In genomic region chr10:33196377-33196706, GRCh38 we compare ENCODE assay signal across 18 cellular contexts.
DNase-seq lines count a peak whose midpoint lies in the region; ATAC-seq, FAIRE-seq and TF ChIP-seq lines count a peak whose summit lies in the region.
"Had no signal": no experiment of that assay in that cellular context is flagged by ENCODE, and none has a peak within 500 bp of the region (broad histone marks: within the 10 kb centered on the region; RNA-seq: fewer than 3 reads in every experiment).

No MANE protein-coding gene starts in this region.

- TF ChIP-seq CTCF in heart right ventricle (IDR thresholded peaks at IDR 0.05) = no peak
- TF ChIP-seq CTCF in hepatocyte (IDR thresholded peaks at IDR 0.05; ENCODE audit: poor library complexity) = no peak
- TF ChIP-seq CTCF in pancreas (IDR thresholded peaks at IDR 0.05) = no peak
- no peak for TF ChIP-seq CTCF in foreskin fibroblast (IDR thresholded peaks at IDR 0.05; ENCODE audit: low read depth, low read length)

- peaks cover 13 to 91% (median 63%) of the 10 kb centered on the region in 9 donors for H3K4me1 ChIP-seq in heart right ventricle
- H3K4me1 ChIP-seq in hepatocyte (ENCODE audit: insufficient read depth) = peaks cover 53% of the 10 kb centered on the region
- H3K4me1 ChIP-seq in pancreas = peaks cover 20 to 44% (median 32%) of the 10 kb centered on the region in 3 donors

- H3K4me2 ChIP-seq in hepatocyte = peak overlapping the region; percentile 62

- H3K79me2 ChIP-seq in hepatocyte = no peaks in the 10 kb centered on the region

- WGBS in heart right ventricle, 2 donors = 56 to 86% methylated on average over 3 of the region's 3 CpGs
- 88% methylated on average over 3 of the region's 3 CpGs for WGBS in hepatocyte (ENCODE audit: low lambda C conversion rate, missing lambda C conversion rate)
- 62 to 76% methylated on average over 3 of the region's 3 CpGs for WGBS in pancreas, 2 donors

- H3K4me3 Mint-ChIP-seq in natural killer cell treated with Interleukin-12 subunit alpha and Interleukin-12 subunit beta and Interleukin-15 and Interleukin-18, amount 100 ng/mL, for 72 hours = no peak overlapping the region
- H3K4me3 Mint-ChIP-seq: activated naive CD8-positive, alpha-beta T cell treated with anti-CD3 and anti-CD28 coated beads for 36 hours; CD4-positive, CD25-positive, alpha-beta regulatory T cell; T-helper 2 cell treated with Interferon-gamma antibody and Interleukin-4, amounts not matched to agents 5 μg/mL and 100 μg/mL, for 36 hours had no signal

- H3K9me2 ChIP-seq in hepatocyte (replicated peaks; ENCODE audit: insufficient read depth) = no peaks in the 10 kb centered on the region

- H3K27me3 ChIP-seq in heart right ventricle = no peaks in the 10 kb centered on the region
- H3K27me3 ChIP-seq in hepatocyte = no peaks in the 10 kb centered on the region
- no peaks in the 10 kb centered on the region for H3K27me3 ChIP-seq in pancreas

- H3K4me3 ChIP-seq in heart right ventricle (no peak overlapping the region), hepatocyte (no peak overlapping the region), pancreas (no peak overlapping the region), foreskin fibroblast (ENCODE audit: low read depth in 1 of 2, low read length in 2 of 2) (no peak overlapping the region)

- no peaks in the 10 kb centered on the region for H3K36me3 Mint-ChIP-seq in natural killer cell treated with Interleukin-12 subunit alpha and Interleukin-12 subunit beta and Interleukin-15 and Interleukin-18, amount 100 ng/mL, for 72 hours
- H3K36me3 Mint-ChIP-seq: activated naive CD8-positive, alpha-beta T cell treated with anti-CD3 and anti-CD28 coated beads for 36 hours; CD4-positive, CD25-positive, alpha-beta regulatory T cell had no signal

- H3K27ac ChIP-seq in heart right ventricle (peak overlapping the region in 9 of 10 donors; percentile 50 to 83 (median 73)), hepatocyte (peak overlapping the region; percentile 64), pancreas (peak overlapping the region in 3 of 4 donors; percentile 28 to 71 (median 58))

- H3K9me3 ChIP-seq in heart right ventricle = no peaks in the 10 kb centered on the region
- no peaks in the 10 kb centered on the region for H3K9me3 ChIP-seq in hepatocyte (ENCODE audit: low read depth)
- H3K9me3 ChIP-seq in pancreas = no peaks in the 10 kb centered on the region

- H3K36me3 ChIP-seq in heart right ventricle = peaks cover 0 to 97% (median 38%) of the 10 kb centered on the region in 9 donors
- H3K36me3 ChIP-seq in hepatocyte (replicated peaks; ENCODE audit: insufficient read depth, low read depth) = no peaks in the 10 kb centered on the region
- peaks cover 0 to 4% (median 0%) of the 10 kb centered on the region in 3 donors for H3K36me3 ChIP-seq in pancreas

- DNase-seq in heart right ventricle (no peak), cardiac septum (ENCODE audit: low spot score) (no peak), hepatocyte (ENCODE audit: low spot score) (no peak), pancreas (no peak), NCI-H1694 (lab: John Stamatoyannopoulos, UW) (no peak), foreskin fibroblast (no peak)
- DNase-seq in natural killer cell treated with Interleukin-12 subunit alpha and Interleukin-12 subunit beta and Interleukin-15 and Interleukin-18, amount 100 ng/mL, for 72 hours (ENCODE audit: low spot score) = no peak
- DNase-seq: activated naive CD8-positive, alpha-beta T cell treated with anti-CD3 and anti-CD28 coated beads for 36 hours; CD4-positive, CD25-positive, alpha-beta regulatory T cell; DMS79; head of caudate nucleus; NCI-H1105; NCI-H2171; OCI-M1; stimulated activated CD4-positive, alpha-beta T cell treated with anti-CD3 and anti-CD28 coated beads, Interleukin-2, amount 100 ng/mL, for 48 hours; substantia nigra had no signal

- no peaks in the 10 kb centered on the region for H3K9me3 Mint-ChIP-seq in natural killer cell treated with Interleukin-12 subunit alpha and Interleukin-12 subunit beta and Interleukin-15 and Interleukin-18, amount 100 ng/mL, for 72 hours
- H3K9me3 Mint-ChIP-seq: activated naive CD8-positive, alpha-beta T cell treated with anti-CD3 and anti-CD28 coated beads for 36 hours; T-helper 2 cell treated with Interferon-gamma antibody and Interleukin-4, amounts not matched to agents 5 μg/mL and 100 μg/mL, for 36 hours had no signal

- intact Hi-C loops in heart right ventricle (cut with DNase I) = loop anchor here in 8 of 10 donors (2.0 to 10.0 kb wide), 6 partner anchors 36 to 1438 kb away; partner anchors contain the start of gene NRP1 (in 2 of the 8)
- intact Hi-C loops in cardiac septum (cut with DNase I) = loop anchor here (5.0 to 10.0 kb wide), 2 partner anchors 71 to 1438 kb away; no protein-coding TSS in a partner anchor
- intact Hi-C loops in pancreas (cut with DNase I) = no loop called here

- no peak for ATAC-seq in heart right ventricle
- ATAC-seq in pancreas = peak in 1 of 4 donors; percentile 2
- ATAC-seq in natural killer cell treated with Interleukin-12 subunit alpha and Interleukin-12 subunit beta and Interleukin-15 and Interleukin-18, amount 100 ng/mL, for 72 hours = no peak
- no peak for ATAC-seq in HG02981 (IDR thresholded peaks at IDR 0.05; ENCODE audit: unreplicated experiment)

- H4K20me1 ChIP-seq in hepatocyte (ENCODE audit: insufficient read depth, poor library complexity, severe bottlenecking) = no peaks in the 10 kb centered on the region

- H3K27me3 Mint-ChIP-seq in natural killer cell treated with Interleukin-12 subunit alpha and Interleukin-12 subunit beta and Interleukin-15 and Interleukin-18, amount 100 ng/mL, for 72 hours = peaks cover 0 to 16% of the 10 kb centered on the region in 2 donors

- FAIRE-seq in pancreas (lab: Jason Lieb, UNC) = no peak

- no peaks in the 10 kb centered on the region for H3K4me1 Mint-ChIP-seq in natural killer cell treated with Interleukin-12 subunit alpha and Interleukin-12 subunit beta and Interleukin-15 and Interleukin-18, amount 100 ng/mL, for 72 hours (ENCODE audit: low read depth in 2 of 2)

- no peak overlapping the region for H3K27ac Mint-ChIP-seq in natural killer cell treated with Interleukin-12 subunit alpha and Interleukin-12 subunit beta and Interleukin-15 and Interleukin-18, amount 100 ng/mL, for 72 hours
- H3K27ac Mint-ChIP-seq: activated naive CD8-positive, alpha-beta T cell treated with anti-CD3 and anti-CD28 coated beads for 36 hours; CD4-positive, CD25-positive, alpha-beta regulatory T cell; T-helper 2 cell treated with Interferon-gamma antibody and Interleukin-4, amounts not matched to agents 5 μg/mL and 100 μg/mL, for 36 hours had no signal

- H2AFZ ChIP-seq in hepatocyte = no peak overlapping the region

Comparison
In these comparisons a context has a peak if more than half of its experiments do, and no peak if none do; other contexts are left out.
1. intact Hi-C loops: an anchor here in heart right ventricle (2.0 to 10.0 kb wide) and cardiac septum (5.0 to 10.0 kb wide); none called in pancreas.